11 cellular contexts compared by ENCODE assay signal in the genomic region with DNA sequence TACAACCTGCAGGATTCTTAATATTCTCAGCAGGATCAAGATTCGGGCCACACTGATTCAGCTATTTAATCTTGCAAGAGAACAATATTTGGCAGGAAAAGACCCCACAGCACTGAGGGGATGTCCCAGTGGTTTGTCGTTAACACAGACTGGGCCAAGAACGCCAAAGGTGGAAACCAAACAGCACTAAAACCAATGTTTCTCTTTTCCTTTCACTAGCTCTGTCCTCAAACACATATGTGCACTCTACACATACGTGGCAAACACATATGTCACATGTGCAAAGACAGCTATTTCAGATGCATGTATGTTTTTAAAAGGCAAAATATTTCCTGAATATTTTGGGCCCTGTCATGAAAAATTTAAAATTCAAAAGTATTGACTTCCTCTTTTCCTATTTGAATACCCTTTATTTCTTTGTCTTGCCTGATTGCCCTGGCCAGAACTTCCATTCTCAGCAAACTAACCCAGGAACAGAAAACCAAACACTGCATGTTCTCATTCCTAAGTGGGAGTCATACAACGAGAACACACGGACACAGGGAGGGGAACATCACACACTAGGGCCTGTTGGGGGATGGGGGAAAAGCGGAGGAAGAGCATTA. TPM values are rescaled to one million over a fixed set of nuclear protein-coding genes. Genes with fewer than 3 reads are reported as not detected.
DNase-seq lines count a peak whose midpoint lies in the region; ATAC-seq and TF ChIP-seq lines count a peak whose summit lies in the region.
"Had no signal": no experiment of that assay in that cellular context is flagged by ENCODE, and none has a peak within 500 bp of the region (broad histone marks: within the 10 kb centered on the region; RNA-seq: fewer than 3 reads in every experiment).

No MANE protein-coding gene starts in this region.

- H4K20me1 ChIP-seq in PC-3 (ENCODE audit: low read length), result no peaks in the 10 kb centered on the region

- H3K36me3 ChIP-seq in PC-3 (ENCODE audit: low read depth, low read length), result no peaks in the 10 kb centered on the region

- no TSS peak for BruUV-seq in PC-3 (replicated peaks; lab: Mats Ljungman, UMichigan)

- POLR2A ChIA-PET in PC-3 (lab: Charles Lee; ENCODE audit: unreplicated experiment), result no interaction called here

- H3F3A ChIP-seq in PC-3 (ENCODE audit: low read length, unreplicated experiment), result no peaks in the 10 kb centered on the region

- no peak for TF ChIP-seq CTCF in PC-3 (conservative IDR thresholded peaks at IDR 0.05; ENCODE audit: low read depth, low read length)

- no peaks in the 10 kb centered on the region for H3K9me3 ChIP-seq in PC-3 (ENCODE audit: low read length)
- H3K9me3 ChIP-seq: esophagus squamous epithelium had no signal

- peak; percentile 83 for ATAC-seq in GM18873 (IDR thresholded peaks at IDR 0.05; ENCODE audit: low FRiP score, unreplicated experiment)
- peak; percentile 76 for ATAC-seq in GM21786 (IDR thresholded peaks at IDR 0.05; ENCODE audit: unreplicated experiment)
- ATAC-seq in HG03378 (IDR thresholded peaks at IDR 0.05; ENCODE audit: unreplicated experiment), result peak; percentile 68
- ATAC-seq in PC-3, result no peak
- ATAC-seq: CD8-positive, alpha-beta T cell had no signal

- H2AFZ ChIP-seq in PC-3 (ENCODE audit: low read length), result no peak overlapping the region

- H3K9ac ChIP-seq in PC-3 (ENCODE audit: low read length), result no peak overlapping the region

- no peak overlapping the region for H3K27ac ChIP-seq in PC-3 (ENCODE audit: low read length)
- H3K27ac ChIP-seq: esophagus squamous epithelium had no signal

- DNase-seq in germinal center (ENCODE audit: low spot score) (peak; percentile 20), posterior cingulate gyrus (no peak), DMS153 treated with DMSO at 0.1 percent for 48 hours (lab: John Stamatoyannopoulos, UW; ENCODE audit: unreplicated experiment) (no peak), NCI-H2081 (lab: John Stamatoyannopoulos, UW) (no peak), PC-3 (no peak)
- DNase-seq: activated T-cell treated with anti-CD3 and anti-CD28 coated beads, Interleukin-2, amount 50 U/mL, for 24 hours; CD8-positive, alpha-beta T cell; esophagus squamous epithelium had no signal

- intact Hi-C loops in posterior cingulate gyrus (cut with DNase I), result no loop called here
- intact Hi-C loops in PC-3 (cut with micrococcal nuclease), result no loop called here

- no peaks in the 10 kb centered on the region for H3K79me2 ChIP-seq in PC-3 (ENCODE audit: low read length)

- no peaks in the 10 kb centered on the region for H3K9me2 ChIP-seq in PC-3 (replicated peaks; ENCODE audit: low read length)

- H3K4me1 ChIP-seq in PC-3 (ENCODE audit: insufficient read depth, low read length), result no peaks in the 10 kb centered on the region
- H3K4me1 ChIP-seq: esophagus squamous epithelium had no signal

- no peak overlapping the region for H3K4me3 ChIP-seq in PC-3 (ENCODE audit: low read length)
- H3K4me3 ChIP-seq: esophagus squamous epithelium had no signal

- CTCF ChIA-PET in PC-3 (lab: Charles Lee), result no interaction called here

- no peak overlapping the region for H3K4me2 ChIP-seq in PC-3 (ENCODE audit: low read length)

- no peaks in the 10 kb centered on the region for H3K27me3 ChIP-seq in PC-3 (ENCODE audit: low read length)
- H3K27me3 ChIP-seq: esophagus squamous epithelium had no signal

RNA-seq across cellular contexts. Expression of a gene that starts 51.7 kb away (rescaled TPM):
- 14.7 and 18.8 TPM in 2 replicates for total RNA-seq in PC-3 (2014; rRNA removed)
- total RNA-seq: CD8-positive, alpha-beta T cell had no signal
